Comparison of ENCODE assay signal across 19 cellular contexts in the genomic region with DNA sequence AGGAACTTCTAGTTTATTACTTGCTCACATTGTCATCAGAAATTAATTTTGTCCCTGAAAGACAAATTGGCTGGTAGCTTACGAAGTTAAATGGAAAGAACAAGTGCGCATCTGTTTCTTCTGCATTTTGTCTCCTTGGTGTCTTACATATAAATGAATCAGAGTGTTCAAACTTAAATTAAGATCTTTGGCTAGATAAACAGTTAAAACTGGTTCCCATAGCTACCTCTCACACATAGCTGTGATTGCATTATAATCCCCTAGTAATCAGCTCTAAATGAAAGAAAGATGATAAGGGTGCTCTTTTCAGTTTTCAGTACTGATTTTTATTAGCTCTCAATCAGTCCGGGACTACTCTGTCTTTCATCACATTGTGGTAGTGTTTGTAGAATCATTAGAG.
DNase-seq lines count a peak whose midpoint lies in the region; ATAC-seq lines count a peak whose summit lies in the region.
"Had no signal": no experiment of that assay in that cellular context is flagged by ENCODE, and none has a peak within 500 bp of the region (broad histone marks: within the 10 kb centered on the region; RNA-seq: fewer than 3 reads in every experiment).

No MANE protein-coding gene starts in this region.

- peak overlapping the region in 1 of 2 experiments; percentile 35 for H3K4me3 ChIP-seq in mesenchymal stem cell (ENCODE audit: insufficient read depth in 1 of 2, low read depth in 1 of 2, low read length in 2 of 2)
- H3K4me3 ChIP-seq: K562, SJSA1 had no signal

- CTCF ChIA-PET in activated CD4-positive, alpha-beta T cell treated with anti-CD3 and anti-CD28 coated beads for 36 hours (lab: Charles Lee): no interaction called here

- no peaks in the 10 kb centered on the region for H3K9me3 ChIP-seq in mesenchymal stem cell (ENCODE audit: control insufficient read depth, low read length)
- H3K9me3 ChIP-seq: BE2C, SJSA1 had no signal

- no peak overlapping the region for H2AK5ac ChIP-seq in mesenchymal stem cell (ENCODE audit: low read length, severe bottlenecking)

- peak overlapping the region; percentile 85 for H3K9ac ChIP-seq in mesenchymal stem cell (ENCODE audit: low read length)

- 88% methylated on average over 3 of the region's 3 CpGs for WGBS in mesenchymal stem cell

- H3K4me1 Mint-ChIP-seq in activated CD4-positive, alpha-beta T cell treated with anti-CD3 and anti-CD28 coated beads for 36 hours: peaks cover 7% of the 10 kb centered on the region
- H3K4me1 Mint-ChIP-seq in activated T-helper 17 cell treated with anti-CD3 and anti-CD28 coated beads, Interleukin-2, amount 50 U/mL, for 72 hours: peaks cover 8% of the 10 kb centered on the region

- no peaks in the 10 kb centered on the region for H3K4me1 ChIP-seq in mesenchymal stem cell (ENCODE audit: control insufficient read depth, insufficient read depth, low read depth, low read length)
- H3K4me1 ChIP-seq: BE2C, SJSA1 had no signal

- no peak overlapping the region for H2BK120ac ChIP-seq in mesenchymal stem cell (ENCODE audit: low read depth, low read length)

- peaks cover 44% of the 10 kb centered on the region for H3K27me3 Mint-ChIP-seq in activated CD4-positive, alpha-beta T cell treated with anti-CD3 and anti-CD28 coated beads for 36 hours
- peaks cover 46% of the 10 kb centered on the region for H3K27me3 Mint-ChIP-seq in activated T-helper 17 cell treated with anti-CD3 and anti-CD28 coated beads, Interleukin-2, amount 50 U/mL, for 72 hours

- H3K4me3 Mint-ChIP-seq in activated CD4-positive, alpha-beta T cell treated with anti-CD3 and anti-CD28 coated beads for 36 hours: no peak overlapping the region
- H3K4me3 Mint-ChIP-seq in activated T-helper 17 cell treated with anti-CD3 and anti-CD28 coated beads, Interleukin-2, amount 50 U/mL, for 72 hours: no peak overlapping the region

- no peaks in the 10 kb centered on the region for H3K9me3 Mint-ChIP-seq in activated CD4-positive, alpha-beta T cell treated with anti-CD3 and anti-CD28 coated beads for 36 hours (ENCODE audit: low read depth)
- H3K9me3 Mint-ChIP-seq in activated T-helper 17 cell treated with anti-CD3 and anti-CD28 coated beads, Interleukin-2, amount 50 U/mL, for 72 hours: no peaks in the 10 kb centered on the region

- no peak overlapping the region for H4K8ac ChIP-seq in mesenchymal stem cell (ENCODE audit: low read length)

- H3K23ac ChIP-seq in mesenchymal stem cell (ENCODE audit: low read length in 2 of 2): no peak overlapping the region

- H3K4ac ChIP-seq in mesenchymal stem cell (ENCODE audit: low read depth in 1 of 2, low read length in 2 of 2): no peak overlapping the region

- intact Hi-C loops in activated CD4-positive, alpha-beta T cell treated with anti-CD3 and anti-CD28 coated beads for 36 hours (cut with DNase I, micrococcal nuclease): loop anchor here in 1 of 2 experiments (10.0 kb wide), 1 partner anchor 60 kb away; no protein-coding TSS in a partner anchor

- no peak overlapping the region for H2BK15ac ChIP-seq in mesenchymal stem cell (ENCODE audit: low read depth, poor library complexity, severe bottlenecking)

- no peaks in the 10 kb centered on the region for H3K36me3 Mint-ChIP-seq in activated CD4-positive, alpha-beta T cell treated with anti-CD3 and anti-CD28 coated beads for 36 hours (ENCODE audit: low read depth)
- H3K36me3 Mint-ChIP-seq in activated T-helper 17 cell treated with anti-CD3 and anti-CD28 coated beads, Interleukin-2, amount 50 U/mL, for 72 hours (ENCODE audit: low read depth): no peaks in the 10 kb centered on the region
- H3K36me3 Mint-ChIP-seq: CD4-positive, alpha-beta memory T cell had no signal

- H3K27ac Mint-ChIP-seq in activated CD4-positive, alpha-beta T cell treated with anti-CD3 and anti-CD28 coated beads for 36 hours: no peak overlapping the region
- H3K27ac Mint-ChIP-seq in activated T-helper 17 cell treated with anti-CD3 and anti-CD28 coated beads, Interleukin-2, amount 50 U/mL, for 72 hours: no peak overlapping the region
- H3K27ac Mint-ChIP-seq: CD4-positive, alpha-beta memory T cell had no signal

- DNase-seq in NCI-H82 (lab: John Stamatoyannopoulos, UW) (peak; percentile 37), NCI-H82 treated with DMSO at 0.1 percent for 48 hours (lab: John Stamatoyannopoulos, UW; ENCODE audit: unreplicated experiment) (no peak), astrocyte of the hippocampus (ENCODE audit: low read depth, low spot score) (peak; percentile 5), mesenchymal stem cell (no peak)
- no peak for DNase-seq in activated CD4-positive, alpha-beta T cell treated with anti-CD3 and anti-CD28 coated beads for 48 hours
- no peak for DNase-seq in activated CD4-positive, alpha-beta T cell treated with anti-CD3 and anti-CD28 coated beads for 36 hours
- no peak for DNase-seq in stimulated activated CD4-positive, alpha-beta T cell treated with anti-CD3 and anti-CD28 coated beads, Interleukin-2, amount 100 ng/mL, for 48 hours
- DNase-seq: 8988T; BE2C; CD4-positive, alpha-beta memory T cell; DMS153; GDM1; GOT3; MV-4-11; NCI-H1694 treated with DMSO at 0.1 percent for 48 hours had no signal

- H3K4me2 ChIP-seq in mesenchymal stem cell (ENCODE audit: low read length, poor library complexity, severe bottlenecking): no peak overlapping the region

- H2BK5ac ChIP-seq in mesenchymal stem cell (ENCODE audit: low read depth, low read length, poor library complexity, severe bottlenecking): no peak overlapping the region

- H4K91ac ChIP-seq in mesenchymal stem cell (ENCODE audit: low read length): no peak overlapping the region

- no peaks in the 10 kb centered on the region for H3K79me1 ChIP-seq in mesenchymal stem cell (replicated peaks; ENCODE audit: low read length, poor library complexity, severe bottlenecking)

- H2AFZ ChIP-seq in mesenchymal stem cell (ENCODE audit: low read depth, low read length): no peak overlapping the region

- no peaks in the 10 kb centered on the region for H3K36me3 ChIP-seq in mesenchymal stem cell (ENCODE audit: control insufficient read depth in 1 of 2, insufficient read depth in 2 of 2, low read depth in 1 of 2, low read length in 2 of 2)
- H3K36me3 ChIP-seq: BE2C, SJSA1 had no signal

- H2BK12ac ChIP-seq in mesenchymal stem cell (ENCODE audit: low read length in 2 of 2): no peak overlapping the region

- H3K27ac ChIP-seq in mesenchymal stem cell (ENCODE audit: low read length, poor library complexity, severe bottlenecking): no peak overlapping the region
- H3K27ac ChIP-seq: SJSA1 had no signal

- peaks cover 4 to 7% of the 10 kb centered on the region in 2 experiments for H3K27me3 ChIP-seq in mesenchymal stem cell (ENCODE audit: control insufficient read depth in 1 of 2, insufficient read depth in 1 of 2, low read length in 2 of 2)
- H3K27me3 ChIP-seq: BE2C, SJSA1 had no signal

- POLR2A ChIA-PET in activated CD4-positive, alpha-beta T cell treated with anti-CD3 and anti-CD28 coated beads for 36 hours (lab: Charles Lee): no interaction called here

- no peak overlapping the region for H3K14ac ChIP-seq in mesenchymal stem cell (ENCODE audit: low read length in 2 of 2)

- H3K18ac ChIP-seq in mesenchymal stem cell (ENCODE audit: low read depth in 1 of 2, low read length in 2 of 2): no peak overlapping the region

- no peak for ATAC-seq in activated CD4-positive, alpha-beta T cell treated with anti-CD3 and anti-CD28 coated beads for 36 hours
- no peak for ATAC-seq in activated T-helper 17 cell treated with anti-CD3 and anti-CD28 coated beads, Interleukin-2, amount 50 U/mL, for 72 hours (replicated peaks)
- ATAC-seq: HCT116, K562 had no signal

Comparison
In these comparisons a context has a peak if more than half of its experiments do, and no peak if none do; other contexts are left out.
1. DNase-seq: peak in NCI-H82 (single experiment) and astrocyte of the hippocampus (single experiment); none in NCI-H82 treated with DMSO at 0.1 percent for 48 hours (single experiment), mesenchymal stem cell (single experiment), activated CD4-positive, alpha-beta T cell treated with anti-CD3 and anti-CD28 coated beads for 48 hours (single experiment), activated CD4-positive, alpha-beta T cell treated with anti-CD3 and anti-CD28 coated beads for 36 hours (single experiment) and stimulated activated CD4-positive, alpha-beta T cell treated with anti-CD3 and anti-CD28 coated beads, Interleukin-2, amount 100 ng/mL, for 48 hours (0 of 2).